ENCODE assay signal across 8 cellular contexts in genomic region chr11:124953753-124954624, GRCh38. TPM values are rescaled to one million over a fixed set of nuclear protein-coding genes. Genes with fewer than 3 reads are reported as not detected.
A peak's percentile ranks its signal among the peaks of the same experiment; 100 is the strongest.
DNase-seq lines count a peak whose midpoint lies in the region; ATAC-seq lines count a peak whose summit lies in the region.

TSS of gene CCDC15 (plus strand) at chr11:124954202. CDS start at chr11:124954733, 531 bp downstream.

- H3K9me3 ChIP-seq in NT2/D1 (ENCODE audit: insufficient read depth, low read length) = no peaks in the 10 kb centered on the region

- no peaks in the 10 kb centered on the region for H3K27me3 ChIP-seq in NT2/D1 (ENCODE audit: insufficient read depth, insufficient read length)

- no peaks in the 10 kb centered on the region for H3K36me3 ChIP-seq in NT2/D1 (ENCODE audit: insufficient read depth, insufficient read length, low read length)

- in situ Hi-C loops in Caki2 (cut with HindIII; ENCODE audit: low pct_unique_long_range_greater_than_20kb, low sequenced_read_pairs) = no loop called here

- no peaks in the 10 kb centered on the region for H3K4me1 ChIP-seq in NT2/D1 (ENCODE audit: insufficient read depth, insufficient read length)

- DNase-seq in Caki2 (ENCODE audit: low read depth) = peak; percentile 92
- peak; percentile 12 to 98 (median 94) for DNase-seq in HUDEP-2 (lab: John Stamatoyannopoulos, UW; ENCODE audit: unreplicated experiment in 76 of 76)
- DNase-seq in NT2/D1 (ENCODE audit: low read depth, low spot score) = peak; percentile 97
- DNase-seq in activated CD8-positive, alpha-beta memory T cell treated with anti-CD3 and anti-CD28 coated beads, Interleukin-2, amount 50 U/mL, for 4 hours = peak; percentile 94
- peak; percentile 93 for DNase-seq in epidermal melanocyte (ENCODE audit: insufficient read length, low spot score)
- DNase-seq in midbrain (lab: John Stamatoyannopoulos, UW) = peak; percentile 98
- peak; percentile 87 to 92 for DNase-seq in stimulated activated CD8-positive, alpha-beta memory T cell treated with anti-CD3 and anti-CD28 coated beads, Interleukin-2, amount 100 ng/mL, for 1 hour (ENCODE audit: low read depth in 2 of 2)

- ATAC-seq in GM21390 (IDR thresholded peaks at IDR 0.05; ENCODE audit: unreplicated experiment) = peak; percentile 99

- peak within 1 kb of the TSS; percentile 74 for H3K9ac ChIP-seq in NT2/D1 (ENCODE audit: insufficient read length, low read depth)

- H3K4me3 ChIP-seq in NT2/D1 (ENCODE audit: insufficient read length, low read depth) = peak within 1 kb of the TSS; percentile 73

RNA-seq across cellular contexts. Expression of gene CCDC15, which starts in this region (rescaled TPM):
- 1.1 and 1.5 TPM in 2 replicates for total RNA-seq in Caki2 (2014; rRNA removed; shearing (Covaris generic); ENCODE audit: low replicate concordance)

Comparison
In these comparisons a context has a peak if more than half of its experiments do, and no peak if none do; other contexts are left out.
1. Peak in every context shown above with its lines: DNase-seq, ATAC-seq and H3K4me3 ChIP-seq.